ENCODE assay signal across 1 cellular context in the genomic region with DNA sequence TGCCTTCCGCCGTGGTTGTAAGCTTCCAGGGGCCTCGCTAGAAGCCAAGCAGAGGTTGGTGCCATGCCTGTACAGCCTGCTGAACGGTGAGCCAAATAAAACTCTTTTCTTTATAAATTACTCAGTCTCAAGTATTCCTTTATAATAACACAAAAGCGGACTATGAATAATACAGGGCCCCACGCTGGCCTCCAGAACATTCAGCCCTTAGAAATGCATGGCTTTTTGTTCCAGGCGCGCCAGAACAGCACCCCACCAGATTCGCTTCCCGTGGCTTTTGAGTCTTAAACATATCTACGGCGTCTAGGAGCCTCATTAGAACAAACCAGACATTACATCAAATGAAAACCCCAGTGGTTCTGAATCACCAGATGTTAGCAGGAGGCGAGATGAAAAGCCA.
TF ChIP-seq lines count a peak whose summit lies in the region.

No MANE protein-coding gene starts in this region.

TF ChIP-seq in IMR-90, 13 proteins besides CTCF, POLR2A, EP300 and RAD21:
- TF ChIP-seq MXI1 (IDR thresholded peaks at IDR 0.05; ENCODE audit: borderline replicate concordance, low read depth, low read length) (no peak), RFX5 (IDR thresholded peaks at IDR 0.05; ENCODE audit: low read depth, low read length) (no peak), FOS (IDR thresholded peaks at IDR 0.05; ENCODE audit: low read depth, low read length) (no peak), CHD1 (IDR thresholded peaks at IDR 0.05; ENCODE audit: low read depth, low read length) (no peak), CEBPB (IDR thresholded peaks at IDR 0.05; ENCODE audit: low read depth, low read length) (no peak), RCOR1 (IDR thresholded peaks at IDR 0.05; ENCODE audit: insufficient replicate concordance, low read length) (no peak), SMC3 (IDR thresholded peaks at IDR 0.05; ENCODE audit: low read depth, low read length) (no peak), USF2 (IDR thresholded peaks at IDR 0.05; ENCODE audit: low read depth, low read length) (no peak), MAFK (IDR thresholded peaks at IDR 0.05; ENCODE audit: low read depth, low read length) (no peak), MAZ (IDR thresholded peaks at IDR 0.05; ENCODE audit: borderline replicate concordance, low read depth, low read length) (no peak), NFE2L2 (IDR thresholded peaks at IDR 0.05; ENCODE audit: low read depth, low read length) (no peak), BHLHE40 (IDR thresholded peaks at IDR 0.05; ENCODE audit: low read depth, low read length) (no peak)
- TF ChIP-seq, protein P1, sequence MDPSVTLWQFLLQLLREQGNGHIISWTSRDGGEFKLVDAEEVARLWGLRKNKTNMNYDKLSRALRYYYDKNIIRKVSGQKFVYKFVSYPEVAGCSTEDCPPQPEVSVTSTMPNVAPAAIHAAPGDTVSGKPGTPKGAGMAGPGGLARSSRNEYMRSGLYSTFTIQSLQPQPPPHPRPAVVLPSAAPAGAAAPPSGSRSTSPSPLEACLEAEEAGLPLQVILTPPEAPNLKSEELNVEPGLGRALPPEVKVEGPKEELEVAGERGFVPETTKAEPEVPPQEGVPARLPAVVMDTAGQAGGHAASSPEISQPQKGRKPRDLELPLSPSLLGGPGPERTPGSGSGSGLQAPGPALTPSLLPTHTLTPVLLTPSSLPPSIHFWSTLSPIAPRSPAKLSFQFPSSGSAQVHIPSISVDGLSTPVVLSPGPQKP (IDR thresholded peaks at IDR 0.05; ENCODE audit: borderline replicate concordance, low read depth, low read length): no peak
TF ChIP-seq in IMR-90: peak in this region for 0.
